Comparison of ENCODE assay signal across 8 cellular contexts in the genomic region with DNA sequence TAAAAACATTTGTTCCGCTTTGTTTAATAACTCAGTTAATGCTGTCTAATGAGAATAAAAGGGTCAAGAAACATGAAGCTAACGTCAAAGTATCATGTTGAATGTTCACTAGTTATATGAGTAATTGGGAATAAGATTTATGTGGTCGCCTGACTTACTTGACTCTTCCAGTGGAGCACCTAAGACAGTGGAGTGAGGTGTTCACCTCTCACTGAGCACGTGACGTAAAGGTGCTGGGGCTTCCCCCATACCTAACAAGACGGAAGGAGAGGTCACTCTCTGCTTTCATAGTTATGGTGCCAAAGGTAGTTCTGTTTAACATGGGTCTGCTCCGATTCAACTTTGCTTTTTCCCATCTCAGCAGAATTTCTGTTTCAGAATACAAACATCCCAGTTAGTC. TPM values are rescaled to one million over a fixed set of nuclear protein-coding genes. Genes with fewer than 3 reads are reported as not detected.
DNase-seq lines count a peak whose midpoint lies in the region; ATAC-seq and TF ChIP-seq lines count a peak whose summit lies in the region.

No MANE protein-coding gene starts in this region.

- peak overlapping the region; percentile 89 for H3K9ac ChIP-seq in liver (ENCODE audit: low read depth in 1 of 2, low read length in 2 of 2)

- H3K9me3 ChIP-seq in liver (ENCODE audit: control insufficient read depth in 4 of 4, low read length in 3 of 4) = no peaks in the 10 kb centered on the region

- DNase-seq in stimulated activated naive CD4-positive, alpha-beta T cell treated with Interleukin-2 at 50 U/mL for 16 hours (lab: John Stamatoyannopoulos, UW) = no peak
- no peak for DNase-seq in HEK293T (ENCODE audit: extremely low spot score)
- no peak for DNase-seq in NCI-H2029 treated with DMSO at 0.1 percent for 48 hours (lab: John Stamatoyannopoulos, UW)
- no peak for DNase-seq in RWPE1 (ENCODE audit: low spot score)

- peak; percentile 6 to 11 for TF ChIP-seq RAD21 in liver (IDR thresholded peaks at IDR 0.05)

- H3K4me3 ChIP-seq in liver (ENCODE audit: low read depth in 1 of 3, low read length in 3 of 3) = peak overlapping the region; percentile 41 to 85 (median 68)

- H3K4me1 ChIP-seq in liver (ENCODE audit: control insufficient read depth in 4 of 4, insufficient read depth in 4 of 4, low read length in 3 of 4) = peaks cover 0 to 29% (median 12%) of the 10 kb centered on the region in 4 donors

- H3K27ac ChIP-seq in liver (ENCODE audit: low read depth in 1 of 2, low read length in 2 of 2) (peak overlapping the region; percentile 88 to 95), RWPE1 (no peak overlapping the region)

- CTCF ChIA-PET in HEK293T (lab: Yijun Ruan, JAX) (no interaction called here), RWPE1 (lab: Yijun Ruan, JAX) (interaction anchor here (0.8 to 2.0 kb wide), 2 partner anchors 16 to 78 kb away, joined by 3 to 5 read pairs; no protein-coding TSS in a partner anchor)

- peak; percentile 53 for ATAC-seq in GM18517 (IDR thresholded peaks at IDR 0.05; ENCODE audit: unreplicated experiment)
- peak; percentile 64 for ATAC-seq in GM21515 (IDR thresholded peaks at IDR 0.05; ENCODE audit: unreplicated experiment)
- ATAC-seq in HG03442 (IDR thresholded peaks at IDR 0.05; ENCODE audit: unreplicated experiment) = peak; percentile 63

- peaks cover 2 to 10% (median 6%) of the 10 kb centered on the region in 4 donors for H3K36me3 ChIP-seq in liver (ENCODE audit: control insufficient read depth in 4 of 4, insufficient read depth in 3 of 4, low read depth in 1 of 4, low read length in 3 of 4)

- POLR2A ChIA-PET in HEK293T (lab: Yijun Ruan, JAX) (no interaction called here), RWPE1 (lab: Yijun Ruan, JAX; ENCODE audit: low non-redundant PET) (no interaction called here)

- 33% methylated on average over 7 of the region's 7 CpGs for WGBS in liver

- no peaks in the 10 kb centered on the region for H3K27me3 ChIP-seq in liver (ENCODE audit: control insufficient read depth in 4 of 4, insufficient read depth in 4 of 4, low read length in 3 of 4)

- no peak for TF ChIP-seq CTCF in liver (IDR thresholded peaks at IDR 0.05; ENCODE audit: low read depth, low read length, missing input control)
- no peak for TF ChIP-seq CTCF in RWPE1 (conservative IDR thresholded peaks at IDR 0.05; ENCODE audit: low read depth)

TF ChIP-seq in liver, 16 proteins besides CTCF, POLR2A, EP300 and RAD21:
- TF ChIP-seq, protein P1, sequence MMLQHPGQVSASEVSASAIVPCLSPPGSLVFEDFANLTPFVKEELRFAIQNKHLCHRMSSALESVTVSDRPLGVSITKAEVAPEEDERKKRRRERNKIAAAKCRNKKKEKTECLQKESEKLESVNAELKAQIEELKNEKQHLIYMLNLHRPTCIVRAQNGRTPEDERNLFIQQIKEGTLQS (IDR thresholded peaks at IDR 0.05) = no peak
- TF ChIP-seq SP1 (IDR thresholded peaks at IDR 0.05) (peak; percentile 29), RXRA (IDR thresholded peaks at IDR 0.05) (peak; percentile 17 to 21), HNF4A (conservative IDR thresholded peaks at IDR 0.05) (peak; percentile 14 to 35), JUND (IDR thresholded peaks at IDR 0.05) (peak in 1 of 2 donors; percentile 6)

TF ChIP-seq in HEK293T, 16 proteins besides CTCF, POLR2A, EP300 and RAD21:
- TF ChIP-seq SUZ12 (IDR thresholded peaks at IDR 0.05) (no peak), BHLHE40 (IDR thresholded peaks at IDR 0.05; ENCODE audit: borderline replicate concordance) (no peak), CTBP1 (IDR thresholded peaks at IDR 0.05; ENCODE audit: borderline replicate concordance) (no peak), HDGF (IDR thresholded peaks at IDR 0.05; ENCODE audit: borderline replicate concordance) (no peak), NFRKB (IDR thresholded peaks at IDR 0.05) (no peak)
TF ChIP-seq in HEK293T: peak in this region for 0.

RNA-seq across cellular contexts. Expression of gene KMO, which starts 0.7 kb away (rescaled TPM):
- total RNA-seq in liver = 10 to 100 TPM; 10.2 to 24.7 TPM
- polyA plus RNA-seq in liver = 10 to 100 TPM; 14.5 to 37.3 TPM

RNA-seq across cellular contexts. Expression of gene FH, which starts 13.3 kb away (rescaled TPM):
- 100 to 1,000 TPM in 1 of 2 donors, 10 to 100 TPM in 1; 68.3 to 140 TPM for total RNA-seq in liver
- polyA plus RNA-seq in liver = 100 to 1,000 TPM in 1 of 2 donors, 10 to 100 TPM in 1; 99.6 to 145 TPM
